Comparison of ENCODE assay signal across 13 cellular contexts in the genomic region with DNA sequence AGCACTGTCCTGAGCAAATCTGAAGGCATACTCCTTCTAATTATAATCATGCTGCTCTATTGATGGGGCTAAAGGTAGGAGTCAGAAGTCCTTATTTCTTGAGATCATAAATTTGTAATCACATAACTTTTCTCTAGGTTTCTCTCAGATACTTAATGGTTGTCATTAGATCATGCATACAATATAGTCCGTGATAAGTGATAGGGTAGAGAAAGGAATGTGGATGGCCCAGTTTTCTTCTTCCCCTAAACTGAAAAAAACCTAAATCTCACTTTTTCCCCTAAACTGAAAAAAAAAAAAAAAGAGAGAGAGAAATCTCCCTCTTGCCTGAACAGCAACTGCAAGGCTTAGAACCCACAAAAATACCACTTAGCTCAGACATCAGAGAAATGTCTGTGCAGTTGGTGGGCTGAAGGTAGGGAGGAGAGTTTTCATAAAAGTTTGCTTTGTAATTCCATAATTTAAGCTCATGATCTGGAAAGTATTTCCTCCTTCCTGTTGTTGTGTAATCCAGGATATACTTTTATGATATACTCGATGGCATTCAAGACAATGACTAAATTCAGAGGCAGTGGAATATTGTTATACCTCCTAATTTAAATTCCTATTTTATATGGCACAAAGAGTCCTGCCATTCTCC.
DNase-seq lines count a peak whose midpoint lies in the region; ATAC-seq, FAIRE-seq and TF ChIP-seq lines count a peak whose summit lies in the region.
"Had no signal": no experiment of that assay in that cellular context is flagged by ENCODE, and none has a peak within 500 bp of the region (broad histone marks: within the 10 kb centered on the region; RNA-seq: fewer than 3 reads in every experiment).

No MANE protein-coding gene starts in this region.

- H3K36me3 ChIP-seq in Panc1 (ENCODE audit: control insufficient read depth, insufficient read depth, low read length) (no peaks in the 10 kb centered on the region), mucosa of rectum (ENCODE audit: control insufficient read depth in 2 of 2, insufficient read depth in 2 of 2, low read length in 2 of 2) (no peaks in the 10 kb centered on the region)

- no peak for FAIRE-seq in urothelium cell line (lab: Jason Lieb, UNC)

- no peak overlapping the region for H3K4me3 ChIP-seq in Panc1 (ENCODE audit: low read depth in 2 of 2, low read length in 2 of 2)
- no peak overlapping the region for H3K4me3 ChIP-seq in mucosa of rectum (ENCODE audit: low read length in 2 of 2)

- in situ Hi-C loops in Panc1 (cut with HindIII; ENCODE audit: low pct_unique_long_range_greater_than_20kb, low sequenced_read_pairs), result no loop called here

- H3K27me3 ChIP-seq in Panc1 (ENCODE audit: control insufficient read depth, insufficient read depth, low read length), result no peaks in the 10 kb centered on the region
- H3K27me3 ChIP-seq in mucosa of rectum (ENCODE audit: control insufficient read depth in 2 of 2, insufficient read depth in 2 of 2, low read length in 2 of 2), result no peaks in the 10 kb centered on the region

- no peak for TF ChIP-seq CTCF in Panc1 (IDR thresholded peaks at IDR 0.05)

- DNase-seq in EH (ENCODE audit: low read depth), result peak; percentile 37
- no peak for DNase-seq in Panc1 (ENCODE audit: low read depth, low spot score)
- DNase-seq in dermis blood vessel endothelial cell, result peak; percentile 62
- no peak for DNase-seq in kidney tubule cell (ENCODE audit: low spot score)
- no peak for DNase-seq in D341Med (ENCODE audit: low spot score)
- no peak for DNase-seq in urothelium cell line (ENCODE audit: low spot score)
- DNase-seq: activated CD8-positive, alpha-beta T cell treated with anti-CD3 and anti-CD28 coated beads for 36 hours; amniotic stem cell; GOT3; NCI-H1105 treated with DMSO at 0.1 percent for 48 hours had no signal

- peaks cover 22% of the 10 kb centered on the region for H3K4me1 ChIP-seq in Panc1 (ENCODE audit: control insufficient read depth, insufficient read depth, low read length)
- H3K4me1 ChIP-seq in mucosa of rectum (ENCODE audit: control insufficient read depth in 2 of 2, insufficient read depth in 2 of 2, low read length in 2 of 2), result peaks cover 11 to 30% of the 10 kb centered on the region in 2 donors

- intact Hi-C loops in Panc1 (cut with micrococcal nuclease; ENCODE audit: unreplicated experiment), result no loop called here

- CTCF ChIA-PET in Panc1 (lab: Charles Lee), result interaction anchor here (0.6 kb wide), 1 partner anchor 156 kb away, joined by 4 read pairs; no protein-coding TSS in a partner anchor

- no peak for ATAC-seq in Panc1
- ATAC-seq in GM18873 (IDR thresholded peaks at IDR 0.05; ENCODE audit: low FRiP score, unreplicated experiment), result no peak
- ATAC-seq: activated CD8-positive, alpha-beta T cell treated with anti-CD3 and anti-CD28 coated beads for 36 hours; stimulated activated memory B cell treated with anti-CD40 and anti-IgM and Interleukin-4, amounts not matched to agents 10 μg/mL and 1 μg/mL and 100 μg/mL, for 72 hours had no signal

- H3K27ac ChIP-seq in Panc1 (ENCODE audit: low read length) (peak overlapping the region; percentile 80), mucosa of rectum (ENCODE audit: low read depth in 2 of 2, low read length in 2 of 2) (peak overlapping the region; percentile 67 to 72)

- BruUV-seq in Panc1 (replicated peaks; lab: Mats Ljungman, UMichigan), result no TSS peak

- no peak overlapping the region for H3K9ac ChIP-seq in mucosa of rectum (ENCODE audit: low read depth in 1 of 2, low read length in 2 of 2)

- H3K9me3 ChIP-seq in Panc1 (ENCODE audit: control insufficient read depth, insufficient read depth, low read depth, low read length) (peaks cover 3% of the 10 kb centered on the region; the same call in 1 of the 2 replicates), mucosa of rectum (ENCODE audit: control insufficient read depth in 2 of 2, low read length in 2 of 2) (no peaks in the 10 kb centered on the region)

- POLR2A ChIA-PET in Panc1 (lab: Charles Lee), result interaction anchor here (0.6 kb wide), 1 partner anchor 50 kb away, joined by 3 read pairs; no protein-coding TSS in a partner anchor

Comparison
In these comparisons a context has a peak if more than half of its experiments do, and no peak if none do; other contexts are left out.
1. DNase-seq: peak in EH (single experiment) and dermis blood vessel endothelial cell (single experiment); none in Panc1 (single experiment), kidney tubule cell (single experiment), D341Med (single experiment) and urothelium cell line (single experiment).